16 cellular contexts compared by ENCODE assay signal in the genomic region with DNA sequence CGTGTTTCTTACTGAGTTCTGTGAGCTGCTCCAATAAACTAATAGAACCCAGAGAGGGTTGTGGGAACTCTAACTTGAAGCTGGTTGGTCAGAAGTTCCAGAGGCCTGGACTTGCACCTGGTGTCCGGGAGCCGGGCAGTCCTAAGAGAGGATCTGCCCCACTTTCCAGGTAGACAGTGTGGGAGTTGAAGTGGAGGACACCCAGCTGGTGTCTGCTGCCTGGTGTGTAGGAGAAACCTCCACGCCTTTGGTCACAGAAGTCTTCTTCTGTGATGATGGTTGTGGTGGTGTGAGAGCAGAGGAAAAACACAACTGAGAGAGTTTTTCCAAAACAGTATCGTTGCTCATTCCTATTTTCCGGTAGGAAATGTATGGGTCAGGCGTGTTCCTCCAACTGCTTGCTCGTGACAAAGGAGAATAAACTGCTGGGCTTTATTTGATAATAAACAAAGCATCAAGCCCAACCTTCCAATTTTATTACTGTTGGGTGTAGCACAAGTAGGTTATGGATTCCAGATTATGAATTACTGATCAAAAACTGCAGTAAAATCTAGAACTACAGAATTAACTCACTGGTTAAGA.
"Had no signal": no experiment of that assay in that cellular context is flagged by ENCODE, and none has a peak within 500 bp of the region (broad histone marks: within the 10 kb centered on the region; RNA-seq: fewer than 3 reads in every experiment).

No MANE protein-coding gene starts in this region.

- H3K36me3 ChIP-seq: tibial artery had no signal

- H3K9me3 Mint-ChIP-seq: activated naive CD4-positive, alpha-beta T cell treated with anti-CD3 and anti-CD28 coated beads, Interleukin-2, amount 50 U/mL, for 72 hours; activated T-helper 2 cell treated with anti-CD3 and anti-CD28 coated beads, Interferon-gamma antibody, Interleukin-2, Interleukin-4, amounts not matched to agents 10 μg/mL and 5 μg/mL and 100 μg/mL, durations not matched to agents 14 hours and 24 hours and 36 hours; dendritic cell treated with granulocyte-macrophage colony-stimulating factor and Interleukin-4, amounts not matched to agents 40 ng/mL and 50 ng/mL, for 4 days; natural killer cell; T-helper 2 cell treated with Interferon-gamma antibody and Interleukin-4, amounts not matched to agents 5 μg/mL and 100 μg/mL, for 36 hours had no signal

- H3K4me3 ChIP-seq: body of pancreas, psoas muscle, tibial artery had no signal

- H3K4me1 ChIP-seq: psoas muscle had no signal

- H3K36me3 Mint-ChIP-seq: activated naive CD4-positive, alpha-beta T cell treated with anti-CD3 and anti-CD28 coated beads, Interleukin-2, amount 50 U/mL, for 72 hours; natural killer cell had no signal

- DNase-seq: activated CD4-positive, alpha-beta T cell treated with anti-CD3 and anti-CD28 coated beads, Interleukin-2, amount 50 U/mL, for 4 hours; amniotic stem cell; body of pancreas; hypothalamus; kidney glomerular epithelial cell; mammary epithelial cell; natural killer cell; psoas muscle; stimulated activated CD4-positive, alpha-beta T cell treated with anti-CD3 and anti-CD28 coated beads, Interleukin-4, amount 100 ng/mL, for 4 hours had no signal

- H3K9me3 ChIP-seq: body of pancreas, psoas muscle, tibial artery had no signal

- H3K4me3 Mint-ChIP-seq: dendritic cell treated with granulocyte-macrophage colony-stimulating factor and Interleukin-4, amounts not matched to agents 40 ng/mL and 50 ng/mL, for 4 days; natural killer cell; T-helper 2 cell treated with Interferon-gamma antibody and Interleukin-4, amounts not matched to agents 5 μg/mL and 100 μg/mL, for 36 hours had no signal

- H3K27me3 ChIP-seq: body of pancreas had no signal

- ATAC-seq: activated CD4-positive, CD25-positive, alpha-beta regulatory T cell treated with anti-CD3 and anti-CD28 coated beads, Interleukin-2, amount 50 U/mL, for 24 hours; activated naive CD4-positive, alpha-beta T cell treated with anti-CD3 and anti-CD28 coated beads, Interleukin-2, amount 50 U/mL, for 72 hours; body of pancreas; esophagus mucosa; natural killer cell; psoas muscle had no signal

- H3K27ac ChIP-seq: body of pancreas, psoas muscle, tibial artery had no signal

- H3K27ac Mint-ChIP-seq: activated naive CD4-positive, alpha-beta T cell treated with anti-CD3 and anti-CD28 coated beads, Interleukin-2, amount 50 U/mL, for 72 hours; activated T-helper 2 cell treated with anti-CD3 and anti-CD28 coated beads, Interferon-gamma antibody, Interleukin-2, Interleukin-4, amounts not matched to agents 10 μg/mL and 5 μg/mL and 100 μg/mL, durations not matched to agents 14 hours and 24 hours and 36 hours; dendritic cell treated with granulocyte-macrophage colony-stimulating factor and Interleukin-4, amounts not matched to agents 40 ng/mL and 50 ng/mL, for 4 days; natural killer cell; T-helper 2 cell treated with Interferon-gamma antibody and Interleukin-4, amounts not matched to agents 5 μg/mL and 100 μg/mL, for 36 hours had no signal
